In genomic region chr7:105012503-105013282, GRCh38 we compare ENCODE assay signal across 1 cellular context.
TF ChIP-seq lines count a peak whose summit lies in the region.

No MANE protein-coding gene starts in this region.

TF ChIP-seq in HepG2, 621 proteins besides CTCF, POLR2A, EP300 and RAD21 (continued from another document and continues in another):
- peak; percentile 86 for TF ChIP-seq CSRNP1 (CRISPR knock-in tag; IDR thresholded peaks at IDR 0.05)
- TF ChIP-seq FOXK2 (IDR thresholded peaks at IDR 0.05): no peak
- no peak for TF ChIP-seq ZNF367 (CRISPR knock-in tag; IDR thresholded peaks at IDR 0.05; ENCODE audit: borderline replicate concordance)
- TF ChIP-seq PHF21A (CRISPR knock-in tag; IDR thresholded peaks at IDR 0.05): peak; percentile 87
- TF ChIP-seq ZNF709 (CRISPR knock-in tag; IDR thresholded peaks at IDR 0.05): peak; percentile 53; the same call in 1 of the 2 replicates
- TF ChIP-seq ZBTB39 (CRISPR knock-in tag; IDR thresholded peaks at IDR 0.05): no peak
- 0 out of 2 replicates have a peak, but pooled peaks have one; percentile 84 for TF ChIP-seq ZNF790 (CRISPR knock-in tag; IDR thresholded peaks at IDR 0.05; ENCODE audit: borderline replicate concordance)
- peak; percentile 82; the same call in 1 of the 2 replicates for TF ChIP-seq AHR (CRISPR knock-in tag; IDR thresholded peaks at IDR 0.05)
- TF ChIP-seq ZNF333 (CRISPR knock-in tag; IDR thresholded peaks at IDR 0.05; ENCODE audit: borderline replicate concordance): no peak
- TF ChIP-seq DPF2 (CRISPR knock-in tag; IDR thresholded peaks at IDR 0.05; ENCODE audit: borderline replicate concordance, low read depth): peak; percentile 56; the same call in 1 of the 2 replicates
- TF ChIP-seq PAXIP1 (CRISPR knock-in tag; conservative IDR thresholded peaks at IDR 0.05): peak; percentile 75
- TF ChIP-seq HIVEP1 (CRISPR knock-in tag; IDR thresholded peaks at IDR 0.05): peak; percentile 92
- peak; percentile 80; the same call in 1 of the 2 replicates for TF ChIP-seq ZNF335 (CRISPR knock-in tag; IDR thresholded peaks at IDR 0.05)
- peak; percentile 79; the same call in 1 of the 2 replicates for TF ChIP-seq ZNF354B (CRISPR knock-in tag; IDR thresholded peaks at IDR 0.05)
- 0 out of 2 replicates have a peak, but pooled peaks have one; percentile 47 for TF ChIP-seq ZNF329 (CRISPR knock-in tag; IDR thresholded peaks at IDR 0.05; ENCODE audit: low read depth)
- peak; percentile 56; the same call in 1 of the 2 replicates for TF ChIP-seq ZSCAN29 (CRISPR knock-in tag; conservative IDR thresholded peaks at IDR 0.05)
- peak; percentile 95 for TF ChIP-seq NFRKB (IDR thresholded peaks at IDR 0.05)
- peak; percentile 94 for TF ChIP-seq ZC3H4 (CRISPR knock-in tag; IDR thresholded peaks at IDR 0.05; ENCODE audit: borderline replicate concordance)
- TF ChIP-seq CENPT (CRISPR knock-in tag; IDR thresholded peaks at IDR 0.05; ENCODE audit: low read depth): no peak
- no peak for TF ChIP-seq SOX6 (IDR thresholded peaks at IDR 0.05)
- TF ChIP-seq SOX6 (CRISPR knock-in tag; IDR thresholded peaks at IDR 0.05): peak; percentile 77
- TF ChIP-seq ELF3 (CRISPR knock-in tag; IDR thresholded peaks at IDR 0.05): peak; percentile 79; the same call in 1 of the 2 replicates
- TF ChIP-seq ZNF235 (CRISPR knock-in tag; IDR thresholded peaks at IDR 0.05; ENCODE audit: borderline replicate concordance): peak; percentile 82; the same call in 1 of the 2 replicates
- TF ChIP-seq ZNF781 (CRISPR knock-in tag; IDR thresholded peaks at IDR 0.05; ENCODE audit: borderline replicate concordance, not compliant biosample characterization): peak; percentile 48
- peak; percentile 93 for TF ChIP-seq ZNF792 (CRISPR knock-in tag; IDR thresholded peaks at IDR 0.05)
- TF ChIP-seq MAFK (conservative IDR thresholded peaks at IDR 0.05 in 1 of 2, IDR thresholded peaks at IDR 0.05 in 1 of 2; ENCODE audit: low read length in 2 of 2): no peak
- TF ChIP-seq ZNF30 (CRISPR knock-in tag; IDR thresholded peaks at IDR 0.05): no peak
- TF ChIP-seq ZNF318 (CRISPR knock-in tag; IDR thresholded peaks at IDR 0.05): peak; percentile 81; the same call in 1 of the 2 replicates
- no peak; the same call in 1 of the 2 replicates for TF ChIP-seq NR2F2 (IDR thresholded peaks at IDR 0.05; ENCODE audit: borderline replicate concordance, low read depth)
- TF ChIP-seq ZFP90 (CRISPR knock-in tag; IDR thresholded peaks at IDR 0.05; ENCODE audit: borderline replicate concordance): peak; percentile 82
- TF ChIP-seq NR0B2 (CRISPR knock-in tag; IDR thresholded peaks at IDR 0.05): peak; percentile 47
- TF ChIP-seq PAX8 (CRISPR knock-in tag; IDR thresholded peaks at IDR 0.05; ENCODE audit: borderline replicate concordance): no peak
- TF ChIP-seq IKZF4 (CRISPR knock-in tag; IDR thresholded peaks at IDR 0.05; ENCODE audit: borderline replicate concordance, low read depth, not compliant biosample characterization): peak; percentile 65
- TF ChIP-seq CBX1 (IDR thresholded peaks at IDR 0.05; ENCODE audit: low read depth): no peak
- peak; percentile 52 for TF ChIP-seq USF2 (IDR thresholded peaks at IDR 0.05; ENCODE audit: low read depth, low read length)
- peak; percentile 93; the same call in 1 of the 2 replicates for TF ChIP-seq USF2 (CRISPR knock-in tag; IDR thresholded peaks at IDR 0.05; ENCODE audit: borderline replicate concordance)
- TF ChIP-seq ZNF33B (CRISPR knock-in tag; IDR thresholded peaks at IDR 0.05): peak; percentile 24; the same call in 1 of the 2 replicates
- TF ChIP-seq ZFP91 (CRISPR knock-in tag; IDR thresholded peaks at IDR 0.05; ENCODE audit: borderline replicate concordance): peak; percentile 91
- TF ChIP-seq CREB3 (CRISPR knock-in tag; IDR thresholded peaks at IDR 0.05): no peak; the same call in 1 of the 2 replicates
- peak; percentile 83; the same call in 1 of the 2 replicates for TF ChIP-seq FOXC1 (CRISPR knock-in tag; IDR thresholded peaks at IDR 0.05; ENCODE audit: borderline replicate concordance)
